Comparison of ENCODE assay signal across 8 cellular contexts in the genomic region with DNA sequence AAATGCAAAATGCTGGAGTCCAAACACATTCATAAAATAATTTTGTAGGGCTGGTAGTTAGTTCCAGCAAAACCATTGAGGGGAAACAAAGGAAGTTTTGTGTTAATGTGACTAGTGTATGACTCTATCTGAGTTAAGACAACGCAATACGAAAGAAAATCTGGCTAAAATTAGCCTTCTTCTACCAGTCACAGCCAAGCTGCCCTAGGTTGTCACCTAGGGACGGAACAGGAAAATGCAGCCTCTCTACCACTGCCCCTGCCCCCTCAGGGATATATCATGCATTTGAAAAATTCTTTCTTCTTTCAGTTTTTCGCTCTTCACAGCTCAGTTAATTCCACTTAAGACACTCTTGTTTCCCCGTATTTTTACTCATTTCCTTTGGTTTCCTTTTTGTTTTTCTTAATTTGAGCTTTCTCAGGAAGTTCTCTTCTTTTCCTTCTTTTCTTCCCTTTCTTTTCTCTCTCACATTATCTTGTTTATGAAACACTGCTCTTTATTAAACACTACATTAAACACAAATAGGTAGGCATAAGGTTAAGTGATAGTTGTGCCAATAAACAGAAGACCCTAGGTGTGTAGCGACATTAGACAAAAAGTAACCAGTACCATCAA. TPM values are rescaled to one million over a fixed set of nuclear protein-coding genes. Genes with fewer than 3 reads are reported as not detected.
DNase-seq lines count a peak whose midpoint lies in the region; ATAC-seq and TF ChIP-seq lines count a peak whose summit lies in the region.

No MANE protein-coding gene starts in this region.

- H3K79me2 ChIP-seq in GM23338 (replicated peaks; ENCODE audit: insufficient read depth): no peaks in the 10 kb centered on the region

- H4K20me1 ChIP-seq in BLaER1 (no peaks in the 10 kb centered on the region), GM23338 (replicated peaks; ENCODE audit: insufficient read depth) (no peaks in the 10 kb centered on the region)

- 53% methylated on average over 6 of the region's 6 CpGs for WGBS in suprapubic skin

- peaks cover 11% of the 10 kb centered on the region; the same call in 1 of the 2 replicates for H3K9me3 ChIP-seq in BLaER1
- no peaks in the 10 kb centered on the region for H3K9me3 ChIP-seq in suprapubic skin

- H3K36me3 ChIP-seq in BLaER1 (no peaks in the 10 kb centered on the region), GM23338 (ENCODE audit: insufficient read depth) (no peaks in the 10 kb centered on the region; the same call in 1 of the 2 replicates), suprapubic skin (no peaks in the 10 kb centered on the region)

- peak overlapping the region; percentile 86; the same call in 1 of the 2 replicates for H2AFZ ChIP-seq in GM23338

- peak; percentile 66 for DNase-seq in GM23338 (ENCODE audit: low spot score)
- peak; percentile 25 for DNase-seq in NCI-H774 (lab: John Stamatoyannopoulos, UW)
- DNase-seq in globus pallidus (ENCODE audit: low spot score): peak; percentile 72
- peak in 11 of 49 donors; percentile 5 to 46 (median 13) for DNase-seq in substantia nigra (lab: John Stamatoyannopoulos, UW)
- DNase-seq in suprapubic skin (ENCODE audit: low spot score in 2 of 2): no peak
- DNase-seq in NCI-H226: no peak

- H3K27ac ChIP-seq in BLaER1: no peak overlapping the region
- no peak overlapping the region for H3K27ac ChIP-seq in GM23338 (ENCODE audit: low read depth)
- peak overlapping the region; percentile 8 for H3K27ac ChIP-seq in substantia nigra (ENCODE audit: low read depth, low read length, poor library complexity, severe bottlenecking)
- H3K27ac ChIP-seq in suprapubic skin: no peak overlapping the region

- no peak overlapping the region for H3K4me3 Mint-ChIP-seq in GM23338
- no peak overlapping the region for H3K4me3 Mint-ChIP-seq in stimulated activated memory B cell treated with anti-CD40 and anti-IgM and Interleukin-4, amounts not matched to agents 10 μg/mL and 1 μg/mL and 100 μg/mL, for 72 hours

- peaks cover 13% of the 10 kb centered on the region for H3K36me3 Mint-ChIP-seq in GM23338 (ENCODE audit: low read depth)
- H3K36me3 Mint-ChIP-seq in stimulated activated memory B cell treated with anti-CD40 and anti-IgM and Interleukin-4, amounts not matched to agents 10 μg/mL and 1 μg/mL and 100 μg/mL, for 72 hours: no peaks in the 10 kb centered on the region

- H3F3A ChIP-seq in GM23338 (replicated peaks; ENCODE audit: low read depth): no peaks in the 10 kb centered on the region; the same call in 1 of the 2 replicates

- H3K27me3 ChIP-seq in BLaER1 (no peaks in the 10 kb centered on the region), GM23338 (ENCODE audit: insufficient read depth) (no peaks in the 10 kb centered on the region), suprapubic skin (peaks cover 16% of the 10 kb centered on the region)

- H3K4me1 Mint-ChIP-seq in GM23338: peaks cover 19% of the 10 kb centered on the region
- H3K4me1 Mint-ChIP-seq in stimulated activated memory B cell treated with anti-CD40 and anti-IgM and Interleukin-4, amounts not matched to agents 10 μg/mL and 1 μg/mL and 100 μg/mL, for 72 hours: no peaks in the 10 kb centered on the region

- H3K27me3 Mint-ChIP-seq in GM23338 (ENCODE audit: insufficient read depth, low read depth, poor library complexity): peaks cover 2% of the 10 kb centered on the region
- H3K27me3 Mint-ChIP-seq in stimulated activated memory B cell treated with anti-CD40 and anti-IgM and Interleukin-4, amounts not matched to agents 10 μg/mL and 1 μg/mL and 100 μg/mL, for 72 hours: peaks cover 14% of the 10 kb centered on the region

- H3K27ac Mint-ChIP-seq in GM23338: no peak overlapping the region
- no peak overlapping the region for H3K27ac Mint-ChIP-seq in stimulated activated memory B cell treated with anti-CD40 and anti-IgM and Interleukin-4, amounts not matched to agents 10 μg/mL and 1 μg/mL and 100 μg/mL, for 72 hours

- H3K9me2 ChIP-seq in GM23338 (ENCODE audit: insufficient read depth): 0 out of 2 replicates have a peak, but pooled peaks cover 4% of the 10 kb centered on the region

- H3K4me1 ChIP-seq in BLaER1: peaks cover 6% of the 10 kb centered on the region
- 0 out of 2 replicates have a peak, but pooled peaks cover 5% of the 10 kb centered on the region for H3K4me1 ChIP-seq in GM23338 (ENCODE audit: insufficient read depth)
- H3K4me1 ChIP-seq in suprapubic skin: no peaks in the 10 kb centered on the region

- no peak for TF ChIP-seq EP300 in suprapubic skin (IDR thresholded peaks at IDR 0.05)

- no peak for TF ChIP-seq POLR2A in suprapubic skin (IDR thresholded peaks at IDR 0.05)

- peak overlapping the region; percentile 2; the same call in 1 of the 2 replicates for H3K4me2 ChIP-seq in BLaER1
- peak overlapping the region; percentile 59; the same call in 1 of the 2 replicates for H3K4me2 ChIP-seq in GM23338

- no peak overlapping the region for H3K4me3 ChIP-seq in BLaER1
- H3K4me3 ChIP-seq in GM23338: no peak overlapping the region
- H3K4me3 ChIP-seq in suprapubic skin: no peak overlapping the region

- H3K9ac ChIP-seq in BLaER1: no peak overlapping the region

- peak; percentile 59 to 64 for TF ChIP-seq CTCF in GM23338 (conservative IDR thresholded peaks at IDR 0.05; ENCODE audit: low read depth in 2 of 2)
- TF ChIP-seq CTCF in suprapubic skin (IDR thresholded peaks at IDR 0.05): peak in 1 of 2 donors; percentile 19

- ATAC-seq in GM23338: peak; percentile 90
- ATAC-seq in stimulated activated memory B cell treated with anti-CD40 and anti-IgM and Interleukin-4, amounts not matched to agents 10 μg/mL and 1 μg/mL and 100 μg/mL, for 72 hours: no peak

- H3K9me3 Mint-ChIP-seq in GM23338: peaks cover 12% of the 10 kb centered on the region
- peaks cover 6% of the 10 kb centered on the region for H3K9me3 Mint-ChIP-seq in stimulated activated memory B cell treated with anti-CD40 and anti-IgM and Interleukin-4, amounts not matched to agents 10 μg/mL and 1 μg/mL and 100 μg/mL, for 72 hours

TF ChIP-seq in GM23338, 12 proteins besides CTCF, POLR2A, EP300 and RAD21:
- TF ChIP-seq, protein P1, sequence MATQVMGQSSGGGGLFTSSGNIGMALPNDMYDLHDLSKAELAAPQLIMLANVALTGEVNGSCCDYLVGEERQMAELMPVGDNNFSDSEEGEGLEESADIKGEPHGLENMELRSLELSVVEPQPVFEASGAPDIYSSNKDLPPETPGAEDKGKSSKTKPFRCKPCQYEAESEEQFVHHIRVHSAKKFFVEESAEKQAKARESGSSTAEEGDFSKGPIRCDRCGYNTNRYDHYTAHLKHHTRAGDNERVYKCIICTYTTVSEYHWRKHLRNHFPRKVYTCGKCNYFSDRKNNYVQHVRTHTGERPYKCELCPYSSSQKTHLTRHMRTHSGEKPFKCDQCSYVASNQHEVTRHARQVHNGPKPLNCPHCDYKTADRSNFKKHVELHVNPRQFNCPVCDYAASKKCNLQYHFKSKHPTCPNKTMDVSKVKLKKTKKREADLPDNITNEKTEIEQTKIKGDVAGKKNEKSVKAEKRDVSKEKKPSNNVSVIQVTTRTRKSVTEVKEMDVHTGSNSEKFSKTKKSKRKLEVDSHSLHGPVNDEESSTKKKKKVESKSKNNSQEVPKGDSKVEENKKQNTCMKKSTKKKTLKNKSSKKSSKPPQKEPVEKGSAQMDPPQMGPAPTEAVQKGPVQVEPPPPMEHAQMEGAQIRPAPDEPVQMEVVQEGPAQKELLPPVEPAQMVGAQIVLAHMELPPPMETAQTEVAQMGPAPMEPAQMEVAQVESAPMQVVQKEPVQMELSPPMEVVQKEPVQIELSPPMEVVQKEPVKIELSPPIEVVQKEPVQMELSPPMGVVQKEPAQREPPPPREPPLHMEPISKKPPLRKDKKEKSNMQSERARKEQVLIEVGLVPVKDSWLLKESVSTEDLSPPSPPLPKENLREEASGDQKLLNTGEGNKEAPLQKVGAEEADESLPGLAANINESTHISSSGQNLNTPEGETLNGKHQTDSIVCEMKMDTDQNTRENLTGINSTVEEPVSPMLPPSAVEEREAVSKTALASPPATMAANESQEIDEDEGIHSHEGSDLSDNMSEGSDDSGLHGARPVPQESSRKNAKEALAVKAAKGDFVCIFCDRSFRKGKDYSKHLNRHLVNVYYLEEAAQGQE (IDR thresholded peaks at IDR 0.05; ENCODE audit: unreplicated experiment): no peak
- TF ChIP-seq, protein P2, sequence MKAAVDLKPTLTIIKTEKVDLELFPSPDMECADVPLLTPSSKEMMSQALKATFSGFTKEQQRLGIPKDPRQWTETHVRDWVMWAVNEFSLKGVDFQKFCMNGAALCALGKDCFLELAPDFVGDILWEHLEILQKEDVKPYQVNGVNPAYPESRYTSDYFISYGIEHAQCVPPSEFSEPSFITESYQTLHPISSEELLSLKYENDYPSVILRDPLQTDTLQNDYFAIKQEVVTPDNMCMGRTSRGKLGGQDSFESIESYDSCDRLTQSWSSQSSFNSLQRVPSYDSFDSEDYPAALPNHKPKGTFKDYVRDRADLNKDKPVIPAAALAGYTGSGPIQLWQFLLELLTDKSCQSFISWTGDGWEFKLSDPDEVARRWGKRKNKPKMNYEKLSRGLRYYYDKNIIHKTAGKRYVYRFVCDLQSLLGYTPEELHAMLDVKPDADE (IDR thresholded peaks at IDR 0.05): no peak

RNA-seq across cellular contexts. Expression of a gene that starts 30.6 kb away (rescaled TPM):
- total RNA-seq in GM23338 (2014; rRNA removed; shearing (Covaris generic)): 0.08 and 1.5 TPM in 2 replicates
- 0.13 and 0.30 TPM in 2 replicates for polyA plus RNA-seq in GM23338 (2016; fragmentation: Nextera tagmentation; extraction: Ambion mirVana)
- under 1 TPM in 1 of 4 donors, not detected in 3; 0.17 TPM for total RNA-seq in suprapubic skin

Comparison
In these comparisons a context has a peak if more than half of its experiments do, and no peak if none do; other contexts are left out.
1. DNase-seq: peak in GM23338 (single experiment), NCI-H774 (single experiment) and globus pallidus (single experiment); none in suprapubic skin (0 of 2) and NCI-H226 (single experiment).